ENCODE assay signal across 8 cellular contexts in the genomic region with DNA sequence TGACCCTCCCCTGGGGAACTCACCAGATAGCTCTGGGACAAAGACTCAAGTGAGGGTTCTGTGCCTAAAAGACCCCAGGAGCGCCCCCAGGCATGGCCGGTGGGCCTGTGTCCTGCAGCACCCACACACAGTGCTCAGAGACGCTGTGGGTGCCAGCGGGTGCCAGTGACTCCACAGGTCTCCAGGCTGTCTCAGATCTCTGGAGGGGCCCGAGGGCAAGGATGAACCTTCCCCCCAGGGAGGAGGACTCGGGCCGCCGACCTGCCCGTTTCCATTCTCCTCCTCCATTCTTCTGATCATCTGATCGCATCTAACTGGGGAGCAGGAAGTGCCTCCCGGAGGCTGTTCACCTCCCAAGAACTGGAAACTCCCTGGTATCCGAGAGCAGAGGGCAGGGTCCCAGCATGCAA. TPM values are rescaled to one million over a fixed set of nuclear protein-coding genes. Genes with fewer than 3 reads are reported as not detected.
DNase-seq lines count a peak whose midpoint lies in the region; ATAC-seq lines count a peak whose summit lies in the region.

No MANE protein-coding gene starts in this region.

- no peaks in the 10 kb centered on the region for H3K9me3 ChIP-seq in BLaER1

- DNase-seq in GM19240 (ENCODE audit: insufficient read length, low spot score) (peak; percentile 83), naive B cell (peak; percentile 51), NCI-H1436 (lab: John Stamatoyannopoulos, UW) (no peak), SKM-1 (lab: John Stamatoyannopoulos, UW; ENCODE audit: unreplicated experiment) (no peak), AML-193 (lab: John Stamatoyannopoulos, UW) (no peak)
- DNase-seq in activated T-cell treated with anti-CD3 and anti-CD28 coated beads, Interleukin-2, amount 50 U/mL, for 24 hours = peak; percentile 75

- peaks cover 63% of the 10 kb centered on the region for H4K20me1 ChIP-seq in BLaER1

- no peak overlapping the region for H3K27ac ChIP-seq in BLaER1

- peaks cover 33% of the 10 kb centered on the region for H3K4me1 Mint-ChIP-seq in activated T-cell treated with anti-CD3 and anti-CD28 coated beads, Interleukin-2, amount 50 U/mL, for 24 hours (ENCODE audit: low read depth)
- peaks cover 20 to 43% (median 30%) of the 10 kb centered on the region in 3 donors for H3K4me1 Mint-ChIP-seq in naive B cell

- H3K27me3 ChIP-seq in BLaER1 = peaks cover 30% of the 10 kb centered on the region

- no peak overlapping the region for H3K9ac ChIP-seq in BLaER1

- H3K4me3 Mint-ChIP-seq in activated T-cell treated with anti-CD3 and anti-CD28 coated beads, Interleukin-2, amount 50 U/mL, for 24 hours = peak overlapping the region; percentile 88
- H3K4me3 Mint-ChIP-seq in naive B cell = peak overlapping the region; percentile 86 to 94 (median 92)

- peak overlapping the region; percentile 96 for H3K4me2 ChIP-seq in BLaER1

- peak overlapping the region; percentile 57; the same call in 1 of the 2 replicates for H3K4me3 ChIP-seq in BLaER1

- ATAC-seq in HG03354 (IDR thresholded peaks at IDR 0.05; ENCODE audit: poor library complexity, severe bottlenecking, unreplicated experiment) = peak; percentile 43
- ATAC-seq in naive B cell (ENCODE audit: low read depth in 2 of 2) = peak; percentile 36

- peak overlapping the region; percentile 89 for H3K27ac Mint-ChIP-seq in activated T-cell treated with anti-CD3 and anti-CD28 coated beads, Interleukin-2, amount 50 U/mL, for 24 hours
- H3K27ac Mint-ChIP-seq in naive B cell = peak overlapping the region; percentile 96 to 99 (median 98)

- no peaks in the 10 kb centered on the region for H3K27me3 Mint-ChIP-seq in activated T-cell treated with anti-CD3 and anti-CD28 coated beads, Interleukin-2, amount 50 U/mL, for 24 hours
- H3K27me3 Mint-ChIP-seq in naive B cell = no peaks in the 10 kb centered on the region

- no peaks in the 10 kb centered on the region for H3K9me3 Mint-ChIP-seq in activated T-cell treated with anti-CD3 and anti-CD28 coated beads, Interleukin-2, amount 50 U/mL, for 24 hours
- no peaks in the 10 kb centered on the region for H3K9me3 Mint-ChIP-seq in naive B cell

- peaks cover 65% of the 10 kb centered on the region for H3K36me3 Mint-ChIP-seq in activated T-cell treated with anti-CD3 and anti-CD28 coated beads, Interleukin-2, amount 50 U/mL, for 24 hours (ENCODE audit: low read depth)
- no peaks in the 10 kb centered on the region for H3K36me3 Mint-ChIP-seq in naive B cell

- H3K36me3 ChIP-seq in BLaER1 = peaks cover 27% of the 10 kb centered on the region

- peaks cover 56% of the 10 kb centered on the region for H3K4me1 ChIP-seq in BLaER1

RNA-seq across cellular contexts. Expression of a gene that starts 1.0 kb away (rescaled TPM):
- 10 to 100 TPM; 30.0 to 56.1 (median 34.6) TPM for polyA plus RNA-seq in naive B cell (ENCODE audit: low read depth in 6 of 6)

RNA-seq across cellular contexts. Expression of a gene that starts 33.0 kb away (rescaled TPM):
- 10 to 100 TPM; 19.6 to 36.2 (median 25.9) TPM for polyA plus RNA-seq in naive B cell (ENCODE audit: low read depth in 6 of 6)

RNA-seq across cellular contexts. Expression of a gene that starts 33.0 kb away (rescaled TPM):
- polyA plus RNA-seq in naive B cell (ENCODE audit: low read depth in 6 of 6) = 10 to 100 TPM; 60.6 to 86.0 (median 75.6) TPM

RNA-seq across cellular contexts. Expression of a gene that starts 38.0 kb away (rescaled TPM):
- polyA plus RNA-seq in naive B cell (ENCODE audit: low read depth in 6 of 6) = under 1 TPM in 5 of 6 donors, not detected in 1; 0.12 to 0.23 (median 0.16) TPM

RNA-seq across cellular contexts. Expression of a gene that starts 45.7 kb away (rescaled TPM):
- under 1 TPM in 5 of 6 donors, not detected in 1; 0.23 to 0.61 (median 0.27) TPM for polyA plus RNA-seq in naive B cell (ENCODE audit: low read depth in 6 of 6)

Comparison
In these comparisons a context has a peak if more than half of its experiments do, and no peak if none do; other contexts are left out.
1. DNase-seq: peak in GM19240 (single experiment), activated T-cell treated with anti-CD3 and anti-CD28 coated beads, Interleukin-2, amount 50 U/mL, for 24 hours (single experiment) and naive B cell (single experiment); none in NCI-H1436 (single experiment), SKM-1 (single experiment) and AML-193 (0 of 2).